29 cellular contexts compared by ENCODE assay signal in the genomic region with DNA sequence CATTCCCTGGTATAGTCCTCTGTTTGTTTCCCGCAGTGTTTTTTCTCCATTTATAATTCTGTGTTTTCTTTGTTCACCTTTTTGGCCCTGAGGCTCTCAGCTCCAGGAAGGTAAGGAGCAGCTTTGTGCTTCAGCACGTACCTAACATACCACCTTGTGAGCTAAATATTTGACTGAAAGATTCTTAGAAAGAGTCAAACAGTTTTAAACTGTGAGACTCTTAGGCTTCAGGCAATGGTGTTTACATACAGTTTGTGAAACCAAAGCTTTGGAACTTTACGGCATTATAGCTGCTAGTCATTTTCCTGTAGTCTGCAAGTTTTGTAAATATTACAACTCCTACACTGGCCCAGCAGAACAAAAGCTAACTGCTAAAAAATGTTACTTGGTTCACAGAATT. TPM values are rescaled to one million over a fixed set of nuclear protein-coding genes. Genes with fewer than 3 reads are reported as not detected.
DNase-seq lines count a peak whose midpoint lies in the region; ATAC-seq and TF ChIP-seq lines count a peak whose summit lies in the region.
"Had no signal": no experiment of that assay in that cellular context is flagged by ENCODE, and none has a peak within 500 bp of the region (broad histone marks: within the 10 kb centered on the region; RNA-seq: fewer than 3 reads in every experiment).

No MANE protein-coding gene starts in this region.

- H3K27ac Mint-ChIP-seq in CD4-positive, alpha-beta T cell, result peak overlapping the region; percentile 28
- H3K27ac Mint-ChIP-seq in neural crest cell (ENCODE audit: unreplicated experiment) (peak overlapping the region; percentile 46), Calu3 (ENCODE audit: unreplicated experiment) (no peak overlapping the region)
- H3K27ac Mint-ChIP-seq: activated CD4-positive, alpha-beta T cell treated with anti-CD3 and anti-CD28 coated beads, Interleukin-2, amount 10 ng/mL, durations not matched to agents 24 days and 14 days; activated naive CD8-positive, alpha-beta T cell treated with anti-CD3 and anti-CD28 coated beads, Interleukin-2, amount 50 U/mL, for 24 hours; activated T-cell treated with anti-CD3 and anti-CD28 coated beads, Interleukin-2, amount 50 U/mL, for 24 hours; CD8-positive, alpha-beta T cell; neural progenitor cell had no signal

- POLR2A ChIA-PET in CD4-positive, alpha-beta T cell (lab: Charles Lee), result no interaction called here

- intact Hi-C loops in CD4-positive, alpha-beta T cell (cut with DNase I, micrococcal nuclease), result no loop called here
- intact Hi-C loops in Calu3 (cut with micrococcal nuclease; ENCODE audit: unreplicated experiment), result no loop called here

- BruUV-seq in Calu3 (replicated peaks; lab: Mats Ljungman, UMichigan), result no TSS peak

- H3K9me3 ChIP-seq in CD4-positive, alpha-beta T cell (ENCODE audit: control insufficient read depth, low read length), result no peaks in the 10 kb centered on the region
- H3K9me3 ChIP-seq: gastroesophageal sphincter, thyroid gland had no signal

- H3K9me3 Mint-ChIP-seq in CD4-positive, alpha-beta T cell, result no peaks in the 10 kb centered on the region
- H3K9me3 Mint-ChIP-seq in neural crest cell (no peaks in the 10 kb centered on the region), Calu3 (ENCODE audit: low read depth, unreplicated experiment) (no peaks in the 10 kb centered on the region)
- H3K9me3 Mint-ChIP-seq: activated CD4-positive, alpha-beta T cell treated with anti-CD3 and anti-CD28 coated beads, Interleukin-2, amount 10 ng/mL, durations not matched to agents 24 days and 14 days; activated naive CD8-positive, alpha-beta T cell treated with anti-CD3 and anti-CD28 coated beads, Interleukin-2, amount 50 U/mL, for 24 hours; activated T-cell treated with anti-CD3 and anti-CD28 coated beads, Interleukin-2, amount 50 U/mL, for 24 hours; CD8-positive, alpha-beta T cell; neural progenitor cell had no signal

- peaks cover 14% of the 10 kb centered on the region for H3K4me1 Mint-ChIP-seq in CD4-positive, alpha-beta T cell (ENCODE audit: low read depth)
- H3K4me1 Mint-ChIP-seq in neural crest cell (no peaks in the 10 kb centered on the region), Calu3 (ENCODE audit: low read depth, unreplicated experiment) (no peaks in the 10 kb centered on the region)
- H3K4me1 Mint-ChIP-seq: activated CD4-positive, alpha-beta T cell treated with anti-CD3 and anti-CD28 coated beads, Interleukin-2, amount 10 ng/mL, durations not matched to agents 24 days and 14 days; activated naive CD8-positive, alpha-beta T cell treated with anti-CD3 and anti-CD28 coated beads, Interleukin-2, amount 50 U/mL, for 24 hours had no signal

- no peak overlapping the region for H3K27ac ChIP-seq in CD4-positive, alpha-beta T cell (ENCODE audit: low read depth, low read length)
- peak overlapping the region; percentile 75 for H3K27ac ChIP-seq in VCaP
- H3K27ac ChIP-seq: gastroesophageal sphincter, neural progenitor cell, parathyroid adenoma, PC-9, thyroid gland had no signal

- no peak for TF ChIP-seq CTCF in CD4-positive, alpha-beta T cell (IDR thresholded peaks at IDR 0.05)
- no peak for TF ChIP-seq CTCF in VCaP (conservative IDR thresholded peaks at IDR 0.05)
- TF ChIP-seq CTCF in neural crest cell (conservative IDR thresholded peaks at IDR 0.05), result no peak
- no peak for TF ChIP-seq CTCF in Calu3 (IDR thresholded peaks at IDR 0.05; ENCODE audit: unreplicated experiment)

- H3K27me3 ChIP-seq in CD4-positive, alpha-beta T cell (ENCODE audit: control insufficient read depth, insufficient read depth, low read length), result no peaks in the 10 kb centered on the region
- H3K27me3 ChIP-seq: gastroesophageal sphincter, neural progenitor cell, thyroid gland had no signal

- no peak for DNase-seq in CD4-positive, alpha-beta T cell
- peak; percentile 36 for DNase-seq in fibroblast of peridontal ligament (ENCODE audit: extremely low read depth)
- DNase-seq in neural crest cell (ENCODE audit: low read depth, low spot score), result no peak
- DNase-seq in activated CD4-positive, alpha-beta T cell treated with anti-CD3 and anti-CD28 coated beads, Interleukin-2, amount 50 U/mL, for 48 hours, result no peak
- DNase-seq in Calu3, result no peak
- DNase-seq in SKM-1 treated with dmso at 0.1 percent for 144 hours (lab: John Stamatoyannopoulos, UW; ENCODE audit: unreplicated experiment), result no peak
- DNase-seq: activated CD4-positive, alpha-beta T cell treated with anti-CD3 and anti-CD28 coated beads, Interleukin-2, amount 10 ng/mL, durations not matched to agents 24 days and 14 days; activated naive CD8-positive, alpha-beta T cell treated with anti-CD3 and anti-CD28 coated beads, Interleukin-2, amount 50 U/mL, for 24 hours; activated T-cell treated with anti-CD3 and anti-CD28 coated beads, Interleukin-2, amount 50 U/mL, for 24 hours; AML-193; caudate nucleus; CD8-positive, alpha-beta T cell; kidney glomerular epithelial cell; MV-4-11; NCI-H1436; NCI-H2081 treated with DMSO at 0.1 percent for 48 hours; NCI-H226; NCI-H526 treated with DMSO at 0.1 percent for 48 hours; NK-92 treated with Interleukin-12 subunit alpha and Interleukin-12 subunit beta, amount 100 ng/mL, for 24 hours; right cardiac atrium; stimulated activated CD4-positive, alpha-beta T cell treated with anti-CD3 and anti-CD28 coated beads, Interleukin-2, amount 100 ng/mL, for 48 hours; thyroid gland had no signal

- peaks cover 83% of the 10 kb centered on the region for H3K36me3 Mint-ChIP-seq in CD4-positive, alpha-beta T cell (ENCODE audit: low read depth)
- H3K36me3 Mint-ChIP-seq in neural crest cell (ENCODE audit: low read depth), result peaks cover 11% of the 10 kb centered on the region
- H3K36me3 Mint-ChIP-seq in Calu3 (ENCODE audit: insufficient read depth, unreplicated experiment), result peaks cover 20% of the 10 kb centered on the region

- CTCF ChIA-PET in CD4-positive, alpha-beta T cell (lab: Charles Lee), result interaction anchor here (0.9 kb wide), 1 partner anchor 181 kb away, joined by 3 read pairs; no protein-coding TSS in a partner anchor
- CTCF ChIA-PET in Calu3 (lab: Charles Lee), result interaction anchor here (0.6 to 1.0 kb wide), 2 partner anchors 10 to 33 kb away, joined by 3 read pairs; no protein-coding TSS in a partner anchor

- ATAC-seq in CD4-positive, alpha-beta T cell (ENCODE audit: poor library complexity), result no peak
- ATAC-seq in GM21786 (IDR thresholded peaks at IDR 0.05; ENCODE audit: unreplicated experiment), result no peak
- ATAC-seq: activated naive CD8-positive, alpha-beta T cell treated with anti-CD3 and anti-CD28 coated beads, Interleukin-2, amount 50 U/mL, for 24 hours; CD8-positive, alpha-beta T cell; gastroesophageal sphincter; right cardiac atrium; Right ventricle myocardium inferior had no signal

- H3K4me3 Mint-ChIP-seq in CD4-positive, alpha-beta T cell, result no peak overlapping the region
- no peak overlapping the region for H3K4me3 Mint-ChIP-seq in neural crest cell
- no peak overlapping the region for H3K4me3 Mint-ChIP-seq in Calu3 (ENCODE audit: low read depth, unreplicated experiment)
- H3K4me3 Mint-ChIP-seq: activated CD4-positive, alpha-beta T cell treated with anti-CD3 and anti-CD28 coated beads, Interleukin-2, amount 10 ng/mL, durations not matched to agents 24 days and 14 days; activated naive CD8-positive, alpha-beta T cell treated with anti-CD3 and anti-CD28 coated beads, Interleukin-2, amount 50 U/mL, for 24 hours; activated T-cell treated with anti-CD3 and anti-CD28 coated beads, Interleukin-2, amount 50 U/mL, for 24 hours; CD8-positive, alpha-beta T cell; neural progenitor cell had no signal

- H3K27me3 Mint-ChIP-seq in CD4-positive, alpha-beta T cell, result no peaks in the 10 kb centered on the region
- no peaks in the 10 kb centered on the region for H3K27me3 Mint-ChIP-seq in neural crest cell (ENCODE audit: low read depth)
- no peaks in the 10 kb centered on the region for H3K27me3 Mint-ChIP-seq in Calu3 (ENCODE audit: unreplicated experiment)
- H3K27me3 Mint-ChIP-seq: activated CD4-positive, alpha-beta T cell treated with anti-CD3 and anti-CD28 coated beads, Interleukin-2, amount 10 ng/mL, durations not matched to agents 24 days and 14 days; activated naive CD8-positive, alpha-beta T cell treated with anti-CD3 and anti-CD28 coated beads, Interleukin-2, amount 50 U/mL, for 24 hours; activated T-cell treated with anti-CD3 and anti-CD28 coated beads, Interleukin-2, amount 50 U/mL, for 24 hours had no signal

RNA-seq across cellular contexts. Expression of gene GPI, which starts 39.0 kb away (rescaled TPM):
- total RNA-seq in CD4-positive, alpha-beta T cell, result 10 to 100 TPM; 85.0 to 86.0 TPM
- total RNA-seq in neural crest cell (227 and 245 TPM in 2 replicates), Calu3 (2022) (353 and 375 TPM in 2 replicates)
